ENCODE assay signal across 16 cellular contexts in genomic region chr10:43785252-43785651, GRCh38.
DNase-seq lines count a peak whose midpoint lies in the region; ATAC-seq, FAIRE-seq and TF ChIP-seq lines count a peak whose summit lies in the region.
"Had no signal": no experiment of that assay in that cellular context is flagged by ENCODE, and none has a peak within 500 bp of the region (broad histone marks: within the 10 kb centered on the region; RNA-seq: fewer than 3 reads in every experiment).

No MANE protein-coding gene starts in this region.

- no peaks in the 10 kb centered on the region for H3K9me3 Mint-ChIP-seq in Caco-2 (ENCODE audit: unreplicated experiment)
- H3K9me3 Mint-ChIP-seq in stimulated activated naive B cell treated with anti-CD40 and anti-IgM and Interleukin-4, amounts not matched to agents 10 μg/mL and 1 μg/mL and 100 μg/mL, for 72 hours, result peaks cover 0 to 2% of the 10 kb centered on the region in 2 donors
- H3K9me3 Mint-ChIP-seq: T-helper 2 cell treated with Interferon-gamma antibody and Interleukin-4, amounts not matched to agents 5 μg/mL and 100 μg/mL, for 36 hours had no signal

- H3K9me3 ChIP-seq in Caco-2, result no peaks in the 10 kb centered on the region
- no peaks in the 10 kb centered on the region for H3K9me3 ChIP-seq in RWPE2 (ENCODE audit: severe bottlenecking)
- H3K9me3 ChIP-seq: esophagus muscularis mucosa, MG63, testis had no signal

- no peak overlapping the region for H3K27ac ChIP-seq in RWPE2 (ENCODE audit: poor library complexity, severe bottlenecking)
- H3K27ac ChIP-seq: esophagus muscularis mucosa, testis had no signal

- POLR2A ChIA-PET in Caco-2 (lab: Charles Lee), result no interaction called here

- peak in 1 of 2 experiments; percentile 20 for DNase-seq in Caco-2
- no peak for DNase-seq in GM12892 (ENCODE audit: insufficient read length)
- no peak for DNase-seq in RWPE2 (ENCODE audit: low spot score)
- peak; percentile 23 for DNase-seq in iPS DF 19.7 (ENCODE audit: low read depth, low spot score)
- no peak for DNase-seq in NCI-H2029 treated with DMSO at 0.1 percent for 48 hours (lab: John Stamatoyannopoulos, UW)
- DNase-seq in MV-4-11 (lab: John Stamatoyannopoulos, UW), result no peak
- no peak for DNase-seq in stimulated activated naive B cell treated with anti-CD40 and anti-IgM and Interleukin-4, amounts not matched to agents 10 μg/mL and 1 μg/mL and 100 μg/mL, for 72 hours
- DNase-seq: GOT3, MG63, NCI-H69, retina, testis had no signal

- H3K27ac Mint-ChIP-seq in Caco-2 (ENCODE audit: unreplicated experiment), result no peak overlapping the region
- no peak overlapping the region for H3K27ac Mint-ChIP-seq in stimulated activated naive B cell treated with anti-CD40 and anti-IgM and Interleukin-4, amounts not matched to agents 10 μg/mL and 1 μg/mL and 100 μg/mL, for 72 hours
- H3K27ac Mint-ChIP-seq: T-helper 2 cell treated with Interferon-gamma antibody and Interleukin-4, amounts not matched to agents 5 μg/mL and 100 μg/mL, for 36 hours had no signal

- H3K36me3 ChIP-seq in Caco-2 (ENCODE audit: control insufficient read depth, insufficient read depth, low read length), result no peaks in the 10 kb centered on the region
- no peaks in the 10 kb centered on the region for H3K36me3 ChIP-seq in RWPE2 (ENCODE audit: low read depth)
- H3K36me3 ChIP-seq: esophagus muscularis mucosa, MG63 had no signal

- no peaks in the 10 kb centered on the region for H3K27me3 ChIP-seq in Caco-2 (replicated peaks; ENCODE audit: control insufficient read depth, insufficient read depth, low read length)
- no peaks in the 10 kb centered on the region for H3K27me3 ChIP-seq in RWPE2 (ENCODE audit: insufficient read depth, poor library complexity, severe bottlenecking)
- H3K27me3 ChIP-seq: esophagus muscularis mucosa, MG63, testis had no signal

- H3K4me3 ChIP-seq in Caco-2 (ENCODE audit: low read depth, low read length) (no peak overlapping the region), RWPE2 (ENCODE audit: severe bottlenecking) (no peak overlapping the region)
- H3K4me3 ChIP-seq: esophagus muscularis mucosa, lung, MG63, testis had no signal

- H3K4me1 Mint-ChIP-seq in Caco-2 (ENCODE audit: low read depth, unreplicated experiment), result no peaks in the 10 kb centered on the region
- H3K4me1 Mint-ChIP-seq in stimulated activated naive B cell treated with anti-CD40 and anti-IgM and Interleukin-4, amounts not matched to agents 10 μg/mL and 1 μg/mL and 100 μg/mL, for 72 hours, result no peaks in the 10 kb centered on the region

- FAIRE-seq in GM12892 (lab: Jason Lieb, UNC), result peak; percentile 21

- H3K4me3 Mint-ChIP-seq in Caco-2 (ENCODE audit: unreplicated experiment), result no peak overlapping the region
- H3K4me3 Mint-ChIP-seq in stimulated activated naive B cell treated with anti-CD40 and anti-IgM and Interleukin-4, amounts not matched to agents 10 μg/mL and 1 μg/mL and 100 μg/mL, for 72 hours, result no peak overlapping the region
- H3K4me3 Mint-ChIP-seq: T-helper 2 cell treated with Interferon-gamma antibody and Interleukin-4, amounts not matched to agents 5 μg/mL and 100 μg/mL, for 36 hours had no signal

- H3K36me3 Mint-ChIP-seq in Caco-2 (ENCODE audit: insufficient read depth, unreplicated experiment), result no peaks in the 10 kb centered on the region
- H3K36me3 Mint-ChIP-seq in stimulated activated naive B cell treated with anti-CD40 and anti-IgM and Interleukin-4, amounts not matched to agents 10 μg/mL and 1 μg/mL and 100 μg/mL, for 72 hours, result no peaks in the 10 kb centered on the region

- CTCF ChIA-PET in Caco-2 (lab: Charles Lee), result no interaction called here

- ATAC-seq in RWPE2 (ENCODE audit: low read depth), result no peak
- no peak for ATAC-seq in GM21390 (IDR thresholded peaks at IDR 0.05; ENCODE audit: unreplicated experiment)
- ATAC-seq in stimulated activated naive B cell treated with anti-CD40 and anti-IgM and Interleukin-4, amounts not matched to agents 10 μg/mL and 1 μg/mL and 100 μg/mL, for 72 hours (replicated peaks), result no peak

- intact Hi-C loops in Caco-2 (cut with micrococcal nuclease; ENCODE audit: unreplicated experiment), result loop anchor here (1.0 kb wide), 2 partner anchors 95 to 114 kb away; no protein-coding TSS in a partner anchor

- BruUV-seq in Caco-2 (replicated peaks; lab: Mats Ljungman, UMichigan), result no TSS peak

- TF ChIP-seq CTCF in Caco-2 (IDR thresholded peaks at IDR 0.05; ENCODE audit: insufficient read depth in 1 of 2, low read depth in 1 of 2, low read length in 1 of 2, severe bottlenecking in 1 of 2, unreplicated experiment in 1 of 2), result peak; percentile 25 to 33
- peak; percentile 28 for TF ChIP-seq CTCF in RWPE2 (IDR thresholded peaks at IDR 0.05; ENCODE audit: poor library complexity, severe bottlenecking)

- no peak for TF ChIP-seq POLR2A in GM12892 (IDR thresholded peaks at IDR 0.05; ENCODE audit: low read depth, low read length)

- H3K27me3 Mint-ChIP-seq in Caco-2 (ENCODE audit: insufficient read depth, unreplicated experiment), result peaks cover 20% of the 10 kb centered on the region
- H3K27me3 Mint-ChIP-seq in stimulated activated naive B cell treated with anti-CD40 and anti-IgM and Interleukin-4, amounts not matched to agents 10 μg/mL and 1 μg/mL and 100 μg/mL, for 72 hours, result peaks cover 0 to 4% of the 10 kb centered on the region in 2 donors

- H3K4me1 ChIP-seq in Caco-2 (no peaks in the 10 kb centered on the region), RWPE2 (ENCODE audit: insufficient read depth, poor library complexity, severe bottlenecking) (no peaks in the 10 kb centered on the region)
- H3K4me1 ChIP-seq: esophagus muscularis mucosa, testis had no signal
